Comparison of ENCODE assay signal across 24 cellular contexts in genomic region chr12:12764824-12765223, GRCh38.
"Had no signal": no experiment of that assay in that cellular context is flagged by ENCODE, and none has a peak within 500 bp of the region (broad histone marks: within the 10 kb centered on the region; RNA-seq: fewer than 3 reads in every experiment).

No MANE protein-coding gene starts in this region.

- H3K27me3 Mint-ChIP-seq: activated naive CD8-positive, alpha-beta T cell treated with anti-CD3 and anti-CD28 coated beads, Interleukin-2, amount 50 U/mL, for 24 hours; memory B cell; natural killer cell treated with Interleukin-12 subunit alpha and Interleukin-12 subunit beta and Interleukin-15 and Interleukin-18, amount 100 ng/mL, for 72 hours; stimulated activated memory B cell treated with anti-CD40 and anti-IgM and Interleukin-4, amounts not matched to agents 10 μg/mL and 1 μg/mL and 100 μg/mL, for 72 hours; type B pancreatic cell had no signal

- H3K27ac ChIP-seq: epithelial cell of prostate, gastroesophageal sphincter, heart left ventricle, parathyroid adenoma, testis, vagina, VCaP had no signal

- H3K4me3 Mint-ChIP-seq: activated CD8-positive, alpha-beta T cell treated with anti-CD3 and anti-CD28 coated beads, Interleukin-2, amount 10 ng/mL, durations not matched to agents 7 days and 5 days; activated naive CD8-positive, alpha-beta T cell treated with anti-CD3 and anti-CD28 coated beads, Interleukin-2, amount 50 U/mL, for 24 hours; activated T-helper 1 cell treated with anti-CD3 and anti-CD28 coated beads, Interleukin-12 subunit alpha, Interleukin-12 subunit beta, Interleukin-2, Interleukin-4 antibody, amounts not matched to agents 30 ng/mL and 10 ng/mL and 1 ng/mL, durations not matched to agents 14 hours and 24 hours and 36 hours; memory B cell; natural killer cell treated with Interleukin-12 subunit alpha and Interleukin-12 subunit beta and Interleukin-15 and Interleukin-18, amount 100 ng/mL, for 72 hours; stimulated activated memory B cell treated with anti-CD40 and anti-IgM and Interleukin-4, amounts not matched to agents 10 μg/mL and 1 μg/mL and 100 μg/mL, for 72 hours; type B pancreatic cell had no signal

- H3K4me1 ChIP-seq: gastroesophageal sphincter, heart left ventricle, parathyroid adenoma, testis, vagina had no signal

- H3K36me3 ChIP-seq: gastroesophageal sphincter, heart left ventricle, vagina had no signal

- DNase-seq: activated CD4-positive, alpha-beta T cell treated with anti-CD3 and anti-CD28 coated beads, Interleukin-2, amount 50 U/mL, for 1 hour; activated CD4-positive, CD25-positive, alpha-beta regulatory T cell treated with anti-CD3 and anti-CD28 coated beads, Interleukin-2, amount 50 U/mL, for 72 hours; activated CD8-positive, alpha-beta T cell treated with anti-CD3 and anti-CD28 coated beads, Interleukin-2, amount 10 ng/mL, durations not matched to agents 7 days and 5 days; activated gamma-delta T cell; activated naive CD4-positive, alpha-beta T cell treated with anti-CD3 and anti-CD28 coated beads, Interleukin-2, amount 50 U/mL, for 16 hours; activated naive CD8-positive, alpha-beta T cell treated with anti-CD3 and anti-CD28 coated beads, Interleukin-2, amount 50 U/mL, for 24 hours; cortex of kidney; heart left ventricle; islet precursor cell; left cardiac atrium; small intestine; stimulated activated CD4-positive, alpha-beta T cell treated with anti-CD3 and anti-CD28 coated beads, Interleukin-2, amount 100 ng/mL, for 24 hours; testis had no signal

- ATAC-seq: activated CD8-positive, alpha-beta T cell treated with anti-CD3 and anti-CD28 coated beads, Interleukin-2, amount 10 ng/mL, durations not matched to agents 7 days and 5 days; activated naive CD8-positive, alpha-beta T cell treated with anti-CD3 and anti-CD28 coated beads, Interleukin-2, amount 50 U/mL, for 24 hours; gastroesophageal sphincter; heart left ventricle; left cardiac atrium; natural killer cell treated with Interleukin-12 subunit alpha and Interleukin-12 subunit beta and Interleukin-15 and Interleukin-18, amount 100 ng/mL, for 72 hours; sciatic nerve; stimulated activated memory B cell treated with anti-CD40 and anti-IgM and Interleukin-4, amounts not matched to agents 10 μg/mL and 1 μg/mL and 100 μg/mL, for 72 hours had no signal

- H3K9me3 ChIP-seq: testis, vagina had no signal

- H3K4me3 ChIP-seq: gastroesophageal sphincter, heart left ventricle, testis, vagina had no signal

- H3K27ac Mint-ChIP-seq: activated CD8-positive, alpha-beta T cell treated with anti-CD3 and anti-CD28 coated beads, Interleukin-2, amount 10 ng/mL, durations not matched to agents 7 days and 5 days; activated naive CD8-positive, alpha-beta T cell treated with anti-CD3 and anti-CD28 coated beads, Interleukin-2, amount 50 U/mL, for 24 hours; activated T-helper 1 cell treated with anti-CD3 and anti-CD28 coated beads, Interleukin-12 subunit alpha, Interleukin-12 subunit beta, Interleukin-2, Interleukin-4 antibody, amounts not matched to agents 30 ng/mL and 10 ng/mL and 1 ng/mL, durations not matched to agents 14 hours and 24 hours and 36 hours; memory B cell; natural killer cell treated with Interleukin-12 subunit alpha and Interleukin-12 subunit beta and Interleukin-15 and Interleukin-18, amount 100 ng/mL, for 72 hours; stimulated activated memory B cell treated with anti-CD40 and anti-IgM and Interleukin-4, amounts not matched to agents 10 μg/mL and 1 μg/mL and 100 μg/mL, for 72 hours; type B pancreatic cell had no signal

- H2AFZ ChIP-seq: parathyroid adenoma had no signal

- H3K27me3 ChIP-seq: gastroesophageal sphincter, heart left ventricle, testis, vagina had no signal

- H3K9me3 Mint-ChIP-seq: type B pancreatic cell had no signal

- H3K4me1 Mint-ChIP-seq: activated naive CD8-positive, alpha-beta T cell treated with anti-CD3 and anti-CD28 coated beads, Interleukin-2, amount 50 U/mL, for 24 hours; memory B cell; stimulated activated memory B cell treated with anti-CD40 and anti-IgM and Interleukin-4, amounts not matched to agents 10 μg/mL and 1 μg/mL and 100 μg/mL, for 72 hours had no signal
